In the genomic region with DNA sequence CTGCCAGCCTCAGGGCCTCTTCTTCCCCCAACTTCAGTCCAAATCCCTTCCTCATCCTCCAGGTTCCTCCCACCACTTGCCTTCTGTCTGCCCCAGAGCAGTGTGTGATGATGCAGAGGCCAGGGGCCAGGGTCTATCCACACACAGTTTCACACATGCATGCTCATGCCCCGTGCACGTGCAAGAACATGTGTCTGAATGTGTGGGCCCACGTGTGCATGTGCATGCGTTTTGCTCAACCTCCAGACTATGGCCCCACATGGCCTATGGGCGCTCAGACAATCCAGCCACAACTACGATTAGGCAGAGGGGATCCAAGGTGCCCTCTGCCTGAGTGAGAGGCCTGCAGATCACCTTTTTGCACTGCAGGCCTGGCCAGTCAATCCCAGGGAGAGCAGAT, we compare ENCODE assay signal across 21 cellular contexts. TPM values are rescaled to one million over a fixed set of nuclear protein-coding genes. Genes with fewer than 3 reads are reported as not detected.
"Had no signal": no experiment of that assay in that cellular context is flagged by ENCODE, and none has a peak within 500 bp of the region (broad histone marks: within the 10 kb centered on the region; RNA-seq: fewer than 3 reads in every experiment).

No MANE protein-coding gene starts in this region.

- H3K9me3 ChIP-seq: MG63, SJSA1 had no signal

- DNase-seq: Karpas-422, KG1, MG63, NCI-H1092 treated with DMSO at 0.1 percent for 48 hours, NCI-H1436, NCI-H187, NCI-H2081 treated with DMSO at 0.1 percent for 48 hours, NCI-H2171, NCI-H226, NCI-H446, NCI-H510A, NCI-H524 treated with DMSO at 0.1 percent for 48 hours, NCI-H69, NCI-H774, Right ventricle myocardium superior, RPMI8226, SIG-M5 had no signal

- H3K27ac ChIP-seq: SJSA1, SK-N-MC had no signal

- FAIRE-seq: RCC 7860 had no signal

- H3K27me3 ChIP-seq: MG63 had no signal

- H3K36me3 ChIP-seq: MG63, SJSA1 had no signal

- H3K4me1 ChIP-seq: SJSA1 had no signal

- H3K4me3 ChIP-seq: MG63, SJSA1, SK-N-MC had no signal

RNA-seq across cellular contexts. Expression of a gene that starts 32.3 kb away (rescaled TPM):
- total RNA-seq: HT1080, SJSA1 had no signal
